ENCODE assay signal across 8 cellular contexts in the genomic region with DNA sequence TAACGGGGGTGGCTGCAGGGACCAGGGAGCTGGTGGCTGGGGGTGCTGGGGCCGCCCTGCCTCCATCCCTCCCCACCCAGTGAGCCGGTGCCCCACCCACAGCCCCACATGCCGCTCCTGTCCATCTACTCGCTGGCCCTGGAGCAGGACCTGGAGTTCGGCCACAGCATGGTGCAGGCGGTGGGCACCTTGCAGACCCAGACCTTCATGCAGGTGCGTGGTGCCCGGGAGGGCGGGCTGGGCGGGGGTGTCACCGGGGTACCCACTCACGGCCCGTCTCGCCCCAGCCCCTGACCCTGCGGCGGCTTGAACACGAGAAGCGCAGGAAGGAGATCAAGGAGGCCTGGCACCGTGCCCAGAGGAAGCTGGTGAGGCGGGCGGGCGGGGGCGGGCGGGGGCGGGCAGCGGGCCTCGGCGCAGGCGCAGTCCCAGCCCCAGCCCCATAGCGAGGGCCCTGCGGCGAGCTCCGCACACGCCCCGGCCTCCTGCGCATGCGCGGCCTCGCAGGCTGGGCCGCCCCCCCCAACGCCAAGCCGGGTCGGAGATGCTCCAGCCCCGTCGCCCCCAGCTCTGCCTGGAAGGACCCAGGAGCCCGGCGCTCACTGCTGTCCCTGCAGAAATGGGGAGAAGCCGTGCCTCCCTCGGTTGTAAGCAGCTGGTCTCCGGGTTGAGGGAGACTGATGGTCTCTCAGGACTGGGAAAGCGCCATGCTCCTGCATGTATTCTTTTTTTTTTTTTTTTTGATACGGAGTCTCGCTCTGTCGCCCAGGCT. TPM values are rescaled to one million over a fixed set of nuclear protein-coding genes. Genes with fewer than 3 reads are reported as not detected.
A peak's percentile ranks its signal among the peaks of the same experiment; 100 is the strongest.
DNase-seq lines count a peak whose midpoint lies in the region; ATAC-seq, FAIRE-seq and TF ChIP-seq lines count a peak whose summit lies in the region.

No MANE protein-coding gene starts in this region.

- peaks cover 15% of the 10 kb centered on the region for H3K4me1 Mint-ChIP-seq in Caco-2 (ENCODE audit: low read depth, unreplicated experiment)

- H3K36me3 Mint-ChIP-seq in Caco-2 (ENCODE audit: insufficient read depth, unreplicated experiment) = peaks cover 41% of the 10 kb centered on the region

- no peak for FAIRE-seq in urothelium cell line (lab: Jason Lieb, UNC)

- peak overlapping the region; percentile 90 for H3K27ac Mint-ChIP-seq in Caco-2 (ENCODE audit: unreplicated experiment)

- H3K27me3 Mint-ChIP-seq in Caco-2 (ENCODE audit: insufficient read depth, unreplicated experiment) = no peaks in the 10 kb centered on the region

- peaks cover 9% of the 10 kb centered on the region; the same call in 1 of the 2 replicates for H3K4me1 ChIP-seq in Caco-2

- no peaks in the 10 kb centered on the region for H3K9me3 ChIP-seq in Caco-2

- no peaks in the 10 kb centered on the region for H3K27me3 ChIP-seq in Caco-2 (replicated peaks; ENCODE audit: control insufficient read depth, insufficient read depth, low read length)

- intact Hi-C loops in Caco-2 (cut with micrococcal nuclease; ENCODE audit: unreplicated experiment) (loop anchor here (1.0 kb wide), 1 partner anchor 9 kb away; no protein-coding TSS in a partner anchor), posterior cingulate gyrus (cut with DNase I) (no loop called here)

- peak; percentile 51 for ATAC-seq in HG02763 (IDR thresholded peaks at IDR 0.05; ENCODE audit: unreplicated experiment)
- peak; percentile 15 for ATAC-seq in activated CD4-positive, CD25-positive, alpha-beta regulatory T cell treated with anti-CD3 and anti-CD28 coated beads, Interleukin-2, amount 50 U/mL, for 24 hours

- no TSS peak for BruUV-seq in Caco-2 (replicated peaks; lab: Mats Ljungman, UMichigan)

- CTCF ChIA-PET in Caco-2 (lab: Charles Lee) = interaction anchor here (1.3 kb wide), 1 partner anchor 10 kb away, joined by 3 read pairs; no protein-coding TSS in a partner anchor

- no peak for TF ChIP-seq CTCF in Caco-2 (IDR thresholded peaks at IDR 0.05; ENCODE audit: insufficient read depth in 1 of 2, low read depth in 1 of 2, low read length in 1 of 2, severe bottlenecking in 1 of 2, unreplicated experiment in 1 of 2)

- POLR2A ChIA-PET in Caco-2 (lab: Charles Lee) = interaction anchor here (1.5 kb wide), 1 partner anchor 10 kb away, joined by 13 read pairs; no protein-coding TSS in a partner anchor

- DNase-seq in Caco-2 (no peak), NCI-H2196 treated with DMSO at 0.1 percent for 48 hours (lab: John Stamatoyannopoulos, UW; ENCODE audit: unreplicated experiment) (peak; percentile 90), posterior cingulate gyrus (peak in 9 of 10 donors; percentile 44 to 92 (median 59)), urothelium cell line (ENCODE audit: low spot score) (peak; percentile 51), EL (no peak)
- DNase-seq in central memory CD4-positive, alpha-beta T cell = peak; percentile 90

- no peaks in the 10 kb centered on the region; the same call in 1 of the 2 replicates for H3K36me3 ChIP-seq in Caco-2 (ENCODE audit: control insufficient read depth, insufficient read depth, low read length)

- no peaks in the 10 kb centered on the region for H3K9me3 Mint-ChIP-seq in Caco-2 (ENCODE audit: unreplicated experiment)

- H3K4me3 ChIP-seq in Caco-2 (ENCODE audit: low read depth, low read length) = no peak overlapping the region

- no peak overlapping the region for H3K4me3 Mint-ChIP-seq in Caco-2 (ENCODE audit: unreplicated experiment)

RNA-seq across cellular contexts. Expression of gene ARHGAP45, which starts 7.7 kb away (rescaled TPM):
- 38.6 and 43.3 TPM in 2 replicates for total RNA-seq in Caco-2 (2022)

RNA-seq across cellular contexts. Expression of gene POLR2E, which starts 20.5 kb away (rescaled TPM):
- total RNA-seq in Caco-2 (2022) = 264 and 272 TPM in 2 replicates

RNA-seq across cellular contexts. Expression of gene GPX4, which starts 29.1 kb away (rescaled TPM):
- 500 and 546 TPM in 2 replicates for total RNA-seq in Caco-2 (2022)

RNA-seq across cellular contexts. Expression of gene ABCA7, which starts 34.8 kb away (rescaled TPM):
- total RNA-seq in Caco-2 (2022) = 43.5 and 45.9 TPM in 2 replicates

RNA-seq across cellular contexts. Expression of gene CNN2, which starts 48.3 kb away (rescaled TPM):
- total RNA-seq in Caco-2 (2022) = 194 and 221 TPM in 2 replicates

Comparison
In these comparisons a context has a peak if more than half of its experiments do, and no peak if none do; other contexts are left out.
1. DNase-seq: peak in NCI-H2196 treated with DMSO at 0.1 percent for 48 hours (single experiment), central memory CD4-positive, alpha-beta T cell (single experiment), posterior cingulate gyrus (9 of 10) and urothelium cell line (single experiment); none in Caco-2 (0 of 2) and EL (single experiment).